In the genomic region with DNA sequence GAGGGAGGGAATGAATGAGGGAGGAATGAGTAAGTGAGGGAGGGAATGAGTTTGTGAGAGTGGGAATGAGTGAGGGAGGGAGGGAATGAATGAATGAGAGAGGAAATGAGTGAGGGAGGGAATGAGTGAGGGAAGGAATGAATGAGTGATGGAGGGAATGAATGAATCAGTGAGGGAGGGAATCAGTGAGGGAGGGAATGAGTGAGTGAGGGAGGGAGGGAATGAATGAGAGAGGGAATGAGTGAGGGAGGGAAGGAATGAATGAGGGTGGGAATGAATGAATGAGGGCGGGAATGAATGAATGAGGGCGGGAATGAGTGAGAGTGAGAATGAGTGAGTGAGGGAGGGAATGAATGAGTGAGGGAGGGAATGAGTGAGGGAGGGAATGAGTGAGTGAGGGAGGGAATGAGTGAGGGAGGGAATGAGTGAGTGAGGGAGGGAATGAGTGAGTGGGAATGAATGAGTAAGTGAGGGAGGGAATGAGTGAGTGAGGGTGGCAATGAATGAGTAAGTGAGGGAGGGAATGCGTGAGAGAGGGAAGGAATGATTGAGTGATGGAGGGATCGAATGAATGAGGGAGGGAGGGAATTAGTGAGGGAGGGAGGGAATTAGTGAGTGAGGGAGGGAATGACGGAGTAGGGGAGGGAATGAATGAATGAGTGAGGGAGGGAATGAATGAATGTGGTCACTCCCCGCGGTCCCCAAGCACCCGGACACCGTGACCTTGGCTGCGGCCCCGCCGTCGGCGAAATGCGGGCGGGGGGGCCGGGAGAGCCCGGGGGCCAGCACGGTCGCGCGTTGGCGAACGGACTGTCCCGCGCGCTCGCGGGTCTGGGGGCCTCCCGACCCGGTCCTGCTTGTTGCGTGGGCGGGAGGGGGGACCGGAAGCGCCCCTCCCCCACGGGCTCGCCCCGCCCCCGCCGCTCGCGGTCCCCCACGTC, we compare ENCODE assay signal across 8 cellular contexts. TPM values are rescaled to one million over a fixed set of nuclear protein-coding genes. Genes with fewer than 3 reads are reported as not detected.
DNase-seq lines count a peak whose midpoint lies in the region; ATAC-seq and TF ChIP-seq lines count a peak whose summit lies in the region.

No MANE protein-coding gene starts in this region.

- peak overlapping the region; percentile 68; the same call in 1 of the 2 replicates for H2BK120ac ChIP-seq in IMR-90 (ENCODE audit: low read depth, low read length)

- peak overlapping the region; percentile 44 for H3K14ac ChIP-seq in IMR-90 (replicated peaks; ENCODE audit: low read depth, low read length)

- H3K9me1 ChIP-seq in IMR-90 (ENCODE audit: insufficient read depth, low read length) = peaks cover 7% of the 10 kb centered on the region

- H4K8ac ChIP-seq in IMR-90 (ENCODE audit: low read depth in 2 of 2, low read length in 2 of 2) = peak overlapping the region; percentile 75 to 97

- peak overlapping the region; percentile 92 for H2AFZ ChIP-seq in IMR-90 (replicated peaks; ENCODE audit: low read length, poor library complexity)

- peak overlapping the region; percentile 91 for H4K5ac ChIP-seq in IMR-90 (ENCODE audit: low read depth, low read length)

- H4K20me1 ChIP-seq in IMR-90 (ENCODE audit: insufficient read depth, low read length) = peaks cover 34% of the 10 kb centered on the region

- CTCF ChIA-PET in IMR-90 (lab: Yijun Ruan, JAX) = interaction anchor here (0.6 kb wide), 1 partner anchor 56 kb away, joined by 3 read pairs; no protein-coding TSS in a partner anchor

- peaks cover 28 to 48% of the 10 kb centered on the region in 2 donors for H3K4me1 Mint-ChIP-seq in immature natural killer cell

- H3K27ac ChIP-seq in IMR-90 (ENCODE audit: insufficient read depth, low read length) = peak overlapping the region; percentile 27
- peak overlapping the region; percentile 56 for H3K27ac ChIP-seq in temporal lobe (ENCODE audit: low read depth, low read length)

- peak overlapping the region; percentile 60 for H3K9ac ChIP-seq in IMR-90 (ENCODE audit: low read depth, low read length)

- peak overlapping the region; percentile 89 for H3K23ac ChIP-seq in IMR-90 (ENCODE audit: low read depth, low read length)

- peak overlapping the region; percentile 94 for H2AK9ac ChIP-seq in IMR-90 (replicated peaks; ENCODE audit: low read depth, low read length, poor library complexity)

- ATAC-seq in GM18867 (IDR thresholded peaks at IDR 0.05; ENCODE audit: unreplicated experiment) (peak; percentile 28), IMR-90 (ENCODE audit: low read depth) (peak; percentile 6; the same call in 1 of the 2 replicates)
- ATAC-seq in activated naive CD4-positive, alpha-beta T cell treated with anti-CD3 and anti-CD28 coated beads, Interleukin-2, amount 50 U/mL, for 72 hours = peak; percentile 53 to 56

- no peak overlapping the region for H3K56ac ChIP-seq in IMR-90 (ENCODE audit: extremely low read depth, insufficient read depth, low read length)

- H3K4me3 ChIP-seq in AG10803 (ENCODE audit: low read length) (peak overlapping the region; percentile 52), IMR-90 (ENCODE audit: insufficient read depth, low read depth, low read length) (peak overlapping the region; percentile 36)

- H3K4me2 ChIP-seq in IMR-90 (ENCODE audit: low read depth, low read length) = peak overlapping the region; percentile 94

- TF ChIP-seq POLR2A in IMR-90 (IDR thresholded peaks at IDR 0.05; ENCODE audit: low read depth, low read length) = no peak

- H4K91ac ChIP-seq in IMR-90 (ENCODE audit: insufficient read depth, low read depth, low read length) = peak overlapping the region; percentile 50

- peak overlapping the region; percentile 10 for H2BK5ac ChIP-seq in IMR-90 (ENCODE audit: low read depth, low read length, poor library complexity, severe bottlenecking)

- TF ChIP-seq RAD21 in IMR-90 (IDR thresholded peaks at IDR 0.05; ENCODE audit: low read length) = no peak

- WGBS in IMR-90 (ENCODE audit: extremely low coverage in 2 of 2, insufficient read length in 1 of 2), 2 experiments = 20 to 96% methylated on average over 5 to 8 of the region's 43 CpGs

- peak overlapping the region; percentile 75; the same call in 2 of the 3 replicates for H2BK15ac ChIP-seq in IMR-90 (ENCODE audit: low read depth, low read length)

- peak overlapping the region; percentile 66 to 95 for H3K27ac Mint-ChIP-seq in activated naive CD4-positive, alpha-beta T cell treated with anti-CD3 and anti-CD28 coated beads, Interleukin-2, amount 50 U/mL, for 72 hours
- H3K27ac Mint-ChIP-seq in immature natural killer cell = peak overlapping the region; percentile 48 to 99 (median 99)

- dilution Hi-C loops in IMR-90 (cut with HindIII; ENCODE audit: low sequenced_read_pairs, unreplicated experiment) = no loop called here

- in situ Hi-C loops in IMR-90 (cut with MboI; ENCODE audit: low sequenced_read_pairs) = no loop called here

- peak overlapping the region; percentile 92 for H3K4ac ChIP-seq in IMR-90 (ENCODE audit: low read depth, low read length)

- TF ChIP-seq CTCF in AG10803 (conservative IDR thresholded peaks at IDR 0.05; ENCODE audit: low read length) (no peak), IMR-90 (conservative IDR thresholded peaks at IDR 0.05; ENCODE audit: low read depth, low read length) (no peak)

- H3K79me1 ChIP-seq in IMR-90 (ENCODE audit: low read depth in 1 of 2, low read length in 2 of 2) = peaks cover 3 to 16% of the 10 kb centered on the region in 2 experiments; a peak in 3 of 4 replicates

- no peaks in the 10 kb centered on the region for H3K9me3 Mint-ChIP-seq in activated naive CD4-positive, alpha-beta T cell treated with anti-CD3 and anti-CD28 coated beads, Interleukin-2, amount 50 U/mL, for 72 hours
- no peaks in the 10 kb centered on the region for H3K9me3 Mint-ChIP-seq in immature natural killer cell

- no TSS peak for BruUV-seq in IMR-90 (replicated peaks; lab: Mats Ljungman, UMichigan)

- peak overlapping the region; percentile 25; the same call in 1 of the 2 replicates for H2BK20ac ChIP-seq in IMR-90 (ENCODE audit: low read depth, low read length)

- peak overlapping the region; percentile 45; the same call in 1 of the 2 replicates for H3K18ac ChIP-seq in IMR-90 (ENCODE audit: low read depth, low read length)

- peaks cover 14 to 15% of the 10 kb centered on the region in 2 donors for H3K36me3 Mint-ChIP-seq in activated naive CD4-positive, alpha-beta T cell treated with anti-CD3 and anti-CD28 coated beads, Interleukin-2, amount 50 U/mL, for 72 hours
- H3K36me3 Mint-ChIP-seq in immature natural killer cell = peaks cover 0 to 3% (median 0%) of the 10 kb centered on the region in 3 donors

- H3K27me3 ChIP-seq in IMR-90 (ENCODE audit: control insufficient read depth, insufficient read depth, low read length) = no peaks in the 10 kb centered on the region

- H2AK5ac ChIP-seq in IMR-90 (ENCODE audit: low read depth, low read length) = peak overlapping the region; percentile 71; the same call in 1 of the 2 replicates

- no peaks in the 10 kb centered on the region for H3K9me3 ChIP-seq in IMR-90 (ENCODE audit: control insufficient read depth, insufficient read depth, low read length)

- H3K36me3 ChIP-seq in IMR-90 (ENCODE audit: control insufficient read depth, insufficient read depth, low read length) = peaks cover 11% of the 10 kb centered on the region; the same call in 1 of the 2 replicates

- peaks cover 6 to 16% (median 15%) of the 10 kb centered on the region in 3 donors for H3K27me3 Mint-ChIP-seq in immature natural killer cell (ENCODE audit: low read depth in 3 of 3)

- DNase-seq in AG10803 (ENCODE audit: low read depth) = peak; percentile 41
- DNase-seq in IMR-90 = peak; percentile 16
- peak in 1 of 2 donors; percentile 86 for DNase-seq in activated naive CD4-positive, alpha-beta T cell treated with anti-CD3 and anti-CD28 coated beads, Interleukin-2, amount 50 U/mL, for 72 hours (ENCODE audit: low spot score in 2 of 2)
- no peak for DNase-seq in immature natural killer cell
- no peak for DNase-seq in nucleus accumbens (lab: John Stamatoyannopoulos, UW)
- no peak for DNase-seq in NCI-H510A (lab: John Stamatoyannopoulos, UW)

- H3K4me1 ChIP-seq in IMR-90 (ENCODE audit: control insufficient read depth, insufficient read depth, low read length) = peaks cover 15% of the 10 kb centered on the region

- POLR2A ChIA-PET in IMR-90 (lab: Charles Lee; ENCODE audit: unreplicated experiment) = no interaction called here

- peak overlapping the region; percentile 85 to 95 (median 91) for H3K4me3 Mint-ChIP-seq in immature natural killer cell

- intact Hi-C loops in IMR-90 (cut with micrococcal nuclease) = no loop called here

RNA-seq across cellular contexts. Expression of gene UBE2I, which starts 1.1 kb away (rescaled TPM):
- total RNA-seq in IMR-90 (2012; rRNA removed) (30.8 and 45.0 TPM in 2 replicates), temporal lobe (31.2 TPM)
- polyA plus RNA-seq in IMR-90 (2012; rRNA removed) (113 and 140 TPM in 2 replicates), immature natural killer cell (100 to 1,000 TPM in 2 of 3 donors, 10 to 100 TPM in 1; 94.1 to 119 (median 101) TPM)
- polyA plus RNA-seq in IMR-90 (2012; cell fraction: cytosol; rRNA removed) = 47.2 and 66.3 TPM in 2 replicates
- polyA plus RNA-seq in IMR-90 (2012; cell fraction: nucleus; rRNA removed; ENCODE audit: low replicate concordance) = 119 and 179 TPM in 2 replicates
- 100 to 1,000 TPM; 205 to 246 TPM for total RNA-seq in activated naive CD4-positive, alpha-beta T cell treated with anti-CD3 and anti-CD28 coated beads, Interleukin-2, amount 50 U/mL, for 72 hours

RNA-seq across cellular contexts. Expression of gene BAIAP3, which starts 25.1 kb away (rescaled TPM):
- total RNA-seq in IMR-90 (2012; rRNA removed) (0.36 and 0.56 TPM in 2 replicates), temporal lobe (10.3 TPM)
- polyA plus RNA-seq in IMR-90 (2012; rRNA removed) (0.65 and 0.77 TPM in 2 replicates), immature natural killer cell (1 to 10 TPM in 2 of 3 donors, not detected in 1; 1.9 to 4.0 TPM)
- polyA plus RNA-seq in IMR-90 (2012; cell fraction: cytosol; rRNA removed) = 0.40 and 0.73 TPM in 2 replicates
- 4.2 and 8.4 TPM in 2 replicates for polyA plus RNA-seq in IMR-90 (2012; cell fraction: nucleus; rRNA removed; ENCODE audit: low replicate concordance)
- 1 to 10 TPM in 1 of 2 donors, under 1 TPM in 1; 0.34 to 1.9 TPM for total RNA-seq in activated naive CD4-positive, alpha-beta T cell treated with anti-CD3 and anti-CD28 coated beads, Interleukin-2, amount 50 U/mL, for 72 hours

RNA-seq across cellular contexts. Expression of gene TSR3, which starts 43.4 kb away (rescaled TPM):
- total RNA-seq in IMR-90 (2012; rRNA removed) (38.0 and 46.4 TPM in 2 replicates), temporal lobe (32.2 TPM)
- polyA plus RNA-seq in IMR-90 (2012; rRNA removed) (52.9 and 77.8 TPM in 2 replicates), immature natural killer cell (100 to 1,000 TPM; 104 to 143 (median 114) TPM)
- polyA plus RNA-seq in IMR-90 (2012; cell fraction: cytosol; rRNA removed) = 87.2 and 116 TPM in 2 replicates
- polyA plus RNA-seq in IMR-90 (2012; cell fraction: nucleus; rRNA removed; ENCODE audit: low replicate concordance) = 39.9 and 72.5 TPM in 2 replicates
- total RNA-seq in activated naive CD4-positive, alpha-beta T cell treated with anti-CD3 and anti-CD28 coated beads, Interleukin-2, amount 50 U/mL, for 72 hours = 10 to 100 TPM; 34.4 to 50.8 TPM

RNA-seq across cellular contexts. Expression of gene GNPTG, which starts 43.4 kb away (rescaled TPM):
- 14.7 and 14.9 TPM in 2 replicates for total RNA-seq in IMR-90 (2012; rRNA removed)
- 70.8 and 85.2 TPM in 2 replicates for polyA plus RNA-seq in IMR-90 (2012; rRNA removed)
- 103 and 128 TPM in 2 replicates for polyA plus RNA-seq in IMR-90 (2012; cell fraction: cytosol; rRNA removed)
- 113 and 180 TPM in 2 replicates for polyA plus RNA-seq in IMR-90 (2012; cell fraction: nucleus; rRNA removed; ENCODE audit: low replicate concordance)
- total RNA-seq in activated naive CD4-positive, alpha-beta T cell treated with anti-CD3 and anti-CD28 coated beads, Interleukin-2, amount 50 U/mL, for 72 hours = 10 to 100 TPM; 21.7 to 25.4 TPM
- polyA plus RNA-seq in immature natural killer cell = 10 to 100 TPM; 44.3 to 76.5 (median 64.1) TPM
- total RNA-seq in temporal lobe = 15.7 TPM

RNA-seq across cellular contexts. Expression of gene TPSD1, which starts 52.4 kb away (rescaled TPM):
- not detected in 2 replicates for total RNA-seq in IMR-90 (2012; rRNA removed)
- not detected in 2 replicates for polyA plus RNA-seq in IMR-90 (2012; rRNA removed)
- polyA plus RNA-seq in IMR-90 (2012; cell fraction: cytosol; rRNA removed) = not detected in 2 replicates
- not detected in 2 replicates for polyA plus RNA-seq in IMR-90 (2012; cell fraction: nucleus; rRNA removed; ENCODE audit: low replicate concordance)
- total RNA-seq in activated naive CD4-positive, alpha-beta T cell treated with anti-CD3 and anti-CD28 coated beads, Interleukin-2, amount 50 U/mL, for 72 hours = not detected
- polyA plus RNA-seq in immature natural killer cell = not detected
- total RNA-seq in temporal lobe = not detected

Comparison
In these comparisons a context has a peak if more than half of its experiments do, and no peak if none do; other contexts are left out.
1. DNase-seq: peak in AG10803 (single experiment) and IMR-90 (single experiment); none in immature natural killer cell (0 of 3), nucleus accumbens (0 of 56) and NCI-H510A (single experiment).
2. Peak in every context shown above with its lines, with median percentiles within 50 percentile points of each other: ATAC-seq.